Comparison of ENCODE assay signal across 19 cellular contexts in genomic region chr10:69904533-69904932, GRCh38.
"Had no signal": no experiment of that assay in that cellular context is flagged by ENCODE, and none has a peak within 500 bp of the region (broad histone marks: within the 10 kb centered on the region; RNA-seq: fewer than 3 reads in every experiment).

No MANE protein-coding gene starts in this region.

- H3K4me1 Mint-ChIP-seq: activated naive CD8-positive, alpha-beta T cell treated with anti-CD3 and anti-CD28 coated beads, Interleukin-2, amount 10 ng/mL, durations not matched to agents 7 days and 5 days had no signal

- H3K27ac Mint-ChIP-seq: activated naive CD8-positive, alpha-beta T cell treated with anti-CD3 and anti-CD28 coated beads, Interleukin-2, amount 10 ng/mL, durations not matched to agents 7 days and 5 days; activated T-helper 1 cell treated with anti-CD3 and anti-CD28 coated beads, Interleukin-12 subunit alpha, Interleukin-12 subunit beta, Interleukin-2, Interleukin-4 antibody, amounts not matched to agents 30 ng/mL and 10 ng/mL and 1 ng/mL, durations not matched to agents 14 hours and 24 hours and 36 hours; dendritic cell treated with granulocyte-macrophage colony-stimulating factor and Interleukin-4, amounts not matched to agents 40 ng/mL and 50 ng/mL, for 4 days; mesothelial cell of epicardium; nephron progenitor cell; T-helper 2 cell treated with Interferon-gamma antibody and Interleukin-4, amounts not matched to agents 5 μg/mL and 100 μg/mL, for 36 hours had no signal

- H3K4me1 ChIP-seq: foreskin keratinocyte, lower lobe of right lung had no signal

- H3K36me3 Mint-ChIP-seq: activated naive CD8-positive, alpha-beta T cell treated with anti-CD3 and anti-CD28 coated beads, Interleukin-2, amount 10 ng/mL, durations not matched to agents 7 days and 5 days; mesothelial cell of epicardium had no signal

- H3K9me3 Mint-ChIP-seq: activated naive CD8-positive, alpha-beta T cell treated with anti-CD3 and anti-CD28 coated beads, Interleukin-2, amount 10 ng/mL, durations not matched to agents 7 days and 5 days; activated T-helper 1 cell treated with anti-CD3 and anti-CD28 coated beads, Interleukin-12 subunit alpha, Interleukin-12 subunit beta, Interleukin-2, Interleukin-4 antibody, amounts not matched to agents 30 ng/mL and 10 ng/mL and 1 ng/mL, durations not matched to agents 14 hours and 24 hours and 36 hours; dendritic cell treated with granulocyte-macrophage colony-stimulating factor and Interleukin-4, amounts not matched to agents 40 ng/mL and 50 ng/mL, for 4 days; mesothelial cell of epicardium; nephron progenitor cell; T-helper 2 cell treated with Interferon-gamma antibody and Interleukin-4, amounts not matched to agents 5 μg/mL and 100 μg/mL, for 36 hours had no signal

- ATAC-seq: activated CD4-positive, CD25-positive, alpha-beta regulatory T cell treated with anti-CD3 and anti-CD28 coated beads, Interleukin-2, amount 50 U/mL, for 24 hours; foreskin keratinocyte; left cardiac atrium; lower lobe of right lung; psoas muscle; sciatic nerve; upper lobe of right lung had no signal

- H3K27ac ChIP-seq: foreskin keratinocyte, lower lobe of right lung, psoas muscle, thoracic aorta, upper lobe of right lung had no signal

- H3K27me3 ChIP-seq: foreskin keratinocyte, upper lobe of right lung had no signal

- DNase-seq: activated CD4-positive, alpha-beta T cell treated with anti-CD3 and anti-CD28 coated beads, Interleukin-2, amount 50 U/mL, for 1 hour; activated CD8-positive, alpha-beta memory T cell treated with anti-CD3 and anti-CD28 coated beads for 24 hours; activated naive CD4-positive, alpha-beta T cell; activated naive CD8-positive, alpha-beta T cell treated with anti-CD3 and anti-CD28 coated beads, Interleukin-2, amount 10 ng/mL, durations not matched to agents 7 days and 5 days; anterior cingulate cortex; effector memory CD4-positive, alpha-beta T cell; foreskin keratinocyte; left cardiac atrium; lower lobe of right lung; nephron progenitor cell; psoas muscle; upper lobe of right lung had no signal

- H3K36me3 ChIP-seq: lower lobe of right lung, thoracic aorta, upper lobe of right lung had no signal

- H3K4me3 ChIP-seq: lower lobe of right lung, psoas muscle, thoracic aorta, upper lobe of right lung had no signal

- H3K4me3 Mint-ChIP-seq: activated naive CD8-positive, alpha-beta T cell treated with anti-CD3 and anti-CD28 coated beads, Interleukin-2, amount 10 ng/mL, durations not matched to agents 7 days and 5 days; activated T-helper 1 cell treated with anti-CD3 and anti-CD28 coated beads, Interleukin-12 subunit alpha, Interleukin-12 subunit beta, Interleukin-2, Interleukin-4 antibody, amounts not matched to agents 30 ng/mL and 10 ng/mL and 1 ng/mL, durations not matched to agents 14 hours and 24 hours and 36 hours; dendritic cell treated with granulocyte-macrophage colony-stimulating factor and Interleukin-4, amounts not matched to agents 40 ng/mL and 50 ng/mL, for 4 days; mesothelial cell of epicardium; nephron progenitor cell; T-helper 2 cell treated with Interferon-gamma antibody and Interleukin-4, amounts not matched to agents 5 μg/mL and 100 μg/mL, for 36 hours had no signal

- H3K9me3 ChIP-seq: lower lobe of right lung, psoas muscle, thoracic aorta, upper lobe of right lung had no signal
